In genomic region chr9:89492586-89492985, GRCh38 we compare ENCODE assay signal across 19 cellular contexts. TPM values are rescaled to one million over a fixed set of nuclear protein-coding genes. Genes with fewer than 3 reads are reported as not detected.
A peak's percentile ranks its signal among the peaks of the same experiment; 100 is the strongest.
DNase-seq lines count a peak whose midpoint lies in the region; ATAC-seq and TF ChIP-seq lines count a peak whose summit lies in the region.
"Had no signal": no experiment of that assay in that cellular context is flagged by ENCODE, and none has a peak within 500 bp of the region (broad histone marks: within the 10 kb centered on the region; RNA-seq: fewer than 3 reads in every experiment).

No MANE protein-coding gene starts in this region.

- ATAC-seq in activated CD8-positive, alpha-beta memory T cell treated with anti-CD3 and anti-CD28 coated beads, Interleukin-2, amount 10 ng/mL, durations not matched to agents 7 days and 5 days, result no peak
- ATAC-seq in SK-N-SH treated with all-trans-retinoic acid at 6 μM for 48 hours, result no peak
- ATAC-seq: activated CD4-positive, CD25-positive, alpha-beta regulatory T cell treated with anti-CD3 and anti-CD28 coated beads, Interleukin-2, amount 50 U/mL, for 24 hours; right cardiac atrium had no signal

- H3K9me3 Mint-ChIP-seq in activated naive CD4-positive, alpha-beta T cell treated with anti-CD3 and anti-CD28 coated beads, Interleukin-2, amount 50 U/mL, for 24 hours, result peaks cover 4% of the 10 kb centered on the region
- no peaks in the 10 kb centered on the region for H3K9me3 Mint-ChIP-seq in activated CD8-positive, alpha-beta memory T cell treated with anti-CD3 and anti-CD28 coated beads, Interleukin-2, amount 10 ng/mL, durations not matched to agents 7 days and 5 days (ENCODE audit: low read depth)
- H3K9me3 Mint-ChIP-seq in glutamatergic neuron (ENCODE audit: unreplicated experiment), result peaks cover 23% of the 10 kb centered on the region

- peaks cover 0 to 56% (median 20%) of the 10 kb centered on the region in 4 donors for H3K4me1 ChIP-seq in tibial nerve

- H3K4me3 Mint-ChIP-seq in activated naive CD4-positive, alpha-beta T cell treated with anti-CD3 and anti-CD28 coated beads, Interleukin-2, amount 50 U/mL, for 24 hours, result peak overlapping the region; percentile 77
- peak overlapping the region; percentile 35 for H3K4me3 Mint-ChIP-seq in activated CD8-positive, alpha-beta memory T cell treated with anti-CD3 and anti-CD28 coated beads, Interleukin-2, amount 10 ng/mL, durations not matched to agents 7 days and 5 days
- peak overlapping the region; percentile 87 for H3K4me3 Mint-ChIP-seq in glutamatergic neuron (ENCODE audit: unreplicated experiment)

- H3K27me3 Mint-ChIP-seq in activated naive CD4-positive, alpha-beta T cell treated with anti-CD3 and anti-CD28 coated beads, Interleukin-2, amount 50 U/mL, for 24 hours, result no peaks in the 10 kb centered on the region
- no peaks in the 10 kb centered on the region for H3K27me3 Mint-ChIP-seq in activated CD8-positive, alpha-beta memory T cell treated with anti-CD3 and anti-CD28 coated beads, Interleukin-2, amount 10 ng/mL, durations not matched to agents 7 days and 5 days
- peaks cover 14% of the 10 kb centered on the region for H3K27me3 Mint-ChIP-seq in glutamatergic neuron (ENCODE audit: unreplicated experiment)
- H3K27me3 Mint-ChIP-seq: brain had no signal

- no peaks in the 10 kb centered on the region for H3K27me3 ChIP-seq in tibial nerve
- H3K27me3 ChIP-seq: esophagus squamous epithelium, testis had no signal

- no peak for DNase-seq in activated naive CD4-positive, alpha-beta T cell (lab: John Stamatoyannopoulos, UW)
- no peak for DNase-seq in activated CD8-positive, alpha-beta memory T cell treated with anti-CD3 and anti-CD28 coated beads, Interleukin-2, amount 10 ng/mL, durations not matched to agents 7 days and 5 days
- DNase-seq in glutamatergic neuron, result no peak
- no peak for DNase-seq in tibial nerve (ENCODE audit: low spot score in 2 of 2)
- DNase-seq in GM20000 (ENCODE audit: low spot score), result no peak
- no peak for DNase-seq in stimulated activated CD4-positive, alpha-beta T cell treated with anti-CD3 and anti-CD28 coated beads, Interleukin-4, amount 100 ng/mL, for 4 hours
- DNase-seq: activated effector memory CD4-positive, alpha-beta T cell treated with Interleukin-2 at 50 U/mL for 16 hours; esophagus squamous epithelium; GF-D8; GM23248; Kasumi-1; NCI-H1417; occipital lobe; testis had no signal

- H3K4me1 Mint-ChIP-seq in activated naive CD4-positive, alpha-beta T cell treated with anti-CD3 and anti-CD28 coated beads, Interleukin-2, amount 50 U/mL, for 24 hours, result peaks cover 87% of the 10 kb centered on the region
- peaks cover 84% of the 10 kb centered on the region for H3K4me1 Mint-ChIP-seq in activated CD8-positive, alpha-beta memory T cell treated with anti-CD3 and anti-CD28 coated beads, Interleukin-2, amount 10 ng/mL, durations not matched to agents 7 days and 5 days
- peaks cover 55% of the 10 kb centered on the region for H3K4me1 Mint-ChIP-seq in glutamatergic neuron (ENCODE audit: low read depth, unreplicated experiment)

- H3K36me3 ChIP-seq in tibial nerve, result no peaks in the 10 kb centered on the region
- H3K36me3 ChIP-seq: esophagus squamous epithelium had no signal

- H3K9me3 ChIP-seq in tibial nerve, result no peaks in the 10 kb centered on the region
- H3K9me3 ChIP-seq: esophagus squamous epithelium, testis had no signal

- no peak overlapping the region for H3K4me3 ChIP-seq in tibial nerve
- H3K4me3 ChIP-seq: esophagus squamous epithelium, GM23248, testis had no signal

- H3K36me3 Mint-ChIP-seq in activated naive CD4-positive, alpha-beta T cell treated with anti-CD3 and anti-CD28 coated beads, Interleukin-2, amount 50 U/mL, for 24 hours, result peaks cover 24% of the 10 kb centered on the region
- H3K36me3 Mint-ChIP-seq in activated CD8-positive, alpha-beta memory T cell treated with anti-CD3 and anti-CD28 coated beads, Interleukin-2, amount 10 ng/mL, durations not matched to agents 7 days and 5 days, result peaks cover 73% of the 10 kb centered on the region
- H3K36me3 Mint-ChIP-seq in glutamatergic neuron (ENCODE audit: unreplicated experiment), result no peaks in the 10 kb centered on the region

- peak overlapping the region in 3 of 4 donors; percentile 0 to 91 (median 81) for H3K27ac ChIP-seq in tibial nerve
- H3K27ac ChIP-seq: esophagus squamous epithelium, GM23248, testis had no signal

- TF ChIP-seq EP300 in tibial nerve (IDR thresholded peaks at IDR 0.05), result no peak

- WGBS in tibial nerve, 2 donors, result 91 to 98% methylated on average over 9 of the region's 9 CpGs

- TF ChIP-seq CTCF in glutamatergic neuron (IDR thresholded peaks at IDR 0.05; ENCODE audit: partially characterized antibody, unreplicated experiment), result no peak
- no peak for TF ChIP-seq CTCF in tibial nerve (IDR thresholded peaks at IDR 0.05)
- no peak for TF ChIP-seq CTCF in GM20000 (IDR thresholded peaks at IDR 0.05; ENCODE audit: extremely low read depth, missing control alignments)

- CTCF ChIA-PET in activated CD8-positive, alpha-beta memory T cell treated with anti-CD3 and anti-CD28 coated beads, Interleukin-2, amount 10 ng/mL, durations not matched to agents 7 days and 5 days (lab: Charles Lee), result interaction anchor here (1.0 to 4.6 kb wide), 4 partner anchors 36 to 64 kb away, joined by 3 to 36 read pairs (median 6); no protein-coding TSS in a partner anchor

- H3K27ac Mint-ChIP-seq in activated naive CD4-positive, alpha-beta T cell treated with anti-CD3 and anti-CD28 coated beads, Interleukin-2, amount 50 U/mL, for 24 hours, result peak overlapping the region; percentile 83
- peak overlapping the region; percentile 65 for H3K27ac Mint-ChIP-seq in activated CD8-positive, alpha-beta memory T cell treated with anti-CD3 and anti-CD28 coated beads, Interleukin-2, amount 10 ng/mL, durations not matched to agents 7 days and 5 days
- H3K27ac Mint-ChIP-seq in glutamatergic neuron (ENCODE audit: unreplicated experiment), result peak overlapping the region; percentile 29

- TF ChIP-seq POLR2A in tibial nerve (IDR thresholded peaks at IDR 0.05), result no peak

TF ChIP-seq in SK-N-SH treated with all-trans-retinoic acid at 6 μM for 48 hours, 23 proteins besides CTCF, POLR2A, EP300 and RAD21:
- no peak for TF ChIP-seq ZFP30 (CRISPR knock-in tag; IDR thresholded peaks at IDR 0.05)
- no peak for TF ChIP-seq TCF4 (CRISPR knock-in tag; IDR thresholded peaks at IDR 0.05; ENCODE audit: borderline replicate concordance)
- TF ChIP-seq GLIS3 (CRISPR knock-in tag; IDR thresholded peaks at IDR 0.05), result no peak
- no peak for TF ChIP-seq CSRNP3 (CRISPR knock-in tag; IDR thresholded peaks at IDR 0.05)

RNA-seq across cellular contexts. Expression of gene SEMA4D, which starts 5.3 kb away (rescaled TPM):
- total RNA-seq in activated CD8-positive, alpha-beta memory T cell treated with anti-CD3 and anti-CD28 coated beads, Interleukin-2, amount 10 ng/mL, durations not matched to agents 7 days and 5 days, result 100 to 1,000 TPM; 408 to 525 TPM
- 192 TPM for total RNA-seq in glutamatergic neuron (ENCODE audit: unreplicated experiment)
- total RNA-seq in tibial nerve, result 10 to 100 TPM; 13.4 to 27.3 (median 24.8) TPM

Comparison
In these comparisons a context has a peak if more than half of its experiments do, and no peak if none do; other contexts are left out.
1. H3K27ac Mint-ChIP-seq: peak in every context shown above with its lines; median percentile 83 in activated naive CD4-positive, alpha-beta T cell treated with anti-CD3 and anti-CD28 coated beads, Interleukin-2, amount 50 U/mL, for 24 hours; 65 in activated CD8-positive, alpha-beta memory T cell treated with anti-CD3 and anti-CD28 coated beads, Interleukin-2, amount 10 ng/mL, durations not matched to agents 7 days and 5 days; 29 in glutamatergic neuron.
2. H3K4me3 Mint-ChIP-seq: peak in every context shown above with its lines; median percentile 87 in glutamatergic neuron; 77 in activated naive CD4-positive, alpha-beta T cell treated with anti-CD3 and anti-CD28 coated beads, Interleukin-2, amount 50 U/mL, for 24 hours; 35 in activated CD8-positive, alpha-beta memory T cell treated with anti-CD3 and anti-CD28 coated beads, Interleukin-2, amount 10 ng/mL, durations not matched to agents 7 days and 5 days.